ENCODE assay signal across 25 cellular contexts in genomic region chr3:10453764-10454163, GRCh38. TPM values are rescaled to one million over a fixed set of nuclear protein-coding genes. Genes with fewer than 3 reads are reported as not detected.
DNase-seq lines count a peak whose midpoint lies in the region; ATAC-seq and TF ChIP-seq lines count a peak whose summit lies in the region.
"Had no signal": no experiment of that assay in that cellular context is flagged by ENCODE, and none has a peak within 500 bp of the region (broad histone marks: within the 10 kb centered on the region; RNA-seq: fewer than 3 reads in every experiment).

No MANE protein-coding gene starts in this region.

- H3K4me1 ChIP-seq in BLaER1 = peaks cover 94% of the 10 kb centered on the region
- peaks cover 39 to 95% (median 65%) of the 10 kb centered on the region in 10 experiments for H3K4me1 ChIP-seq in BLaER1 treated with 17β-estradiol and CSF1 and Interleukin-3, amounts not matched to agents 10 nM and 100 nM
- H3K4me1 ChIP-seq: BE2C had no signal

- H3K4me1 Mint-ChIP-seq in glutamatergic neuron (ENCODE audit: low read depth, unreplicated experiment) = peaks cover 37% of the 10 kb centered on the region
- H3K4me1 Mint-ChIP-seq: CD4-positive, CD25-positive, alpha-beta regulatory T cell; CD8-positive, alpha-beta memory T cell had no signal

- no peaks in the 10 kb centered on the region for H3K36me3 Mint-ChIP-seq in glutamatergic neuron (ENCODE audit: unreplicated experiment)
- H3K36me3 Mint-ChIP-seq: CD14-positive monocyte; CD4-positive, alpha-beta memory T cell; CD4-positive, CD25-positive, alpha-beta regulatory T cell; CD8-positive, alpha-beta memory T cell had no signal

- H4K20me1 ChIP-seq in BLaER1 = no peaks in the 10 kb centered on the region
- peaks cover 0 to 25% (median 0%) of the 10 kb centered on the region in 11 experiments; a peak in 4 of 22 replicates for H4K20me1 ChIP-seq in BLaER1 treated with 17β-estradiol and CSF1 and Interleukin-3, amounts not matched to agents 10 nM and 100 nM

- H3K9me3 Mint-ChIP-seq in glutamatergic neuron (ENCODE audit: unreplicated experiment) = peaks cover 5% of the 10 kb centered on the region
- H3K9me3 Mint-ChIP-seq: CD14-positive monocyte; CD4-positive, CD25-positive, alpha-beta regulatory T cell had no signal

- peak overlapping the region; percentile 36 for H3K27ac Mint-ChIP-seq in glutamatergic neuron (ENCODE audit: unreplicated experiment)
- H3K27ac Mint-ChIP-seq: CD14-positive monocyte; CD4-positive, alpha-beta memory T cell; CD4-positive, CD25-positive, alpha-beta regulatory T cell had no signal

- H3K9ac ChIP-seq in BLaER1 = no peak overlapping the region
- H3K9ac ChIP-seq in BLaER1 treated with 17β-estradiol and CSF1 and Interleukin-3, amounts not matched to agents 10 nM and 100 nM = no peak overlapping the region

- H3K4me2 ChIP-seq in BLaER1 = peak overlapping the region; percentile 93
- H3K4me2 ChIP-seq in BLaER1 treated with 17β-estradiol and CSF1 and Interleukin-3, amounts not matched to agents 10 nM and 100 nM = peak overlapping the region in 7 of 11 experiments; percentile 79 to 95 (median 91); a peak in 12 of 22 replicates

- H3K27me3 ChIP-seq in BLaER1 = no peaks in the 10 kb centered on the region
- no peaks in the 10 kb centered on the region for H3K27me3 ChIP-seq in BLaER1 treated with 17β-estradiol and CSF1 and Interleukin-3, amounts not matched to agents 10 nM and 100 nM
- H3K27me3 ChIP-seq: BE2C had no signal

- TF ChIP-seq CTCF in glutamatergic neuron (IDR thresholded peaks at IDR 0.05; ENCODE audit: partially characterized antibody, unreplicated experiment) = no peak

- peak overlapping the region; percentile 71; the same call in 1 of the 2 replicates for H3K27ac ChIP-seq in BLaER1
- no peak overlapping the region for H3K27ac ChIP-seq in BLaER1 treated with 17β-estradiol and CSF1 and Interleukin-3, amounts not matched to agents 10 nM and 100 nM

- H3K9me3 ChIP-seq in BLaER1 = no peaks in the 10 kb centered on the region
- H3K9me3 ChIP-seq in BLaER1 treated with 17β-estradiol and CSF1 and Interleukin-3, amounts not matched to agents 10 nM and 100 nM (replicated peaks in 1 of 11) = no peaks in the 10 kb centered on the region
- H3K9me3 ChIP-seq: BE2C had no signal

- peaks cover 17% of the 10 kb centered on the region for H3K27me3 Mint-ChIP-seq in glutamatergic neuron (ENCODE audit: unreplicated experiment)

- no peak for ATAC-seq in GM18861 (IDR thresholded peaks at IDR 0.05; ENCODE audit: unreplicated experiment)
- ATAC-seq: GM12878 had no signal

- DNase-seq in glutamatergic neuron = no peak
- DNase-seq in NCI-H748 treated with DMSO at 0.1 percent for 48 hours (lab: John Stamatoyannopoulos, UW) = no peak
- no peak for DNase-seq in ureter (ENCODE audit: low spot score)
- DNase-seq: 8988T; ACHN; BE2C; C1 segment of cervical spinal cord; CD4-positive, alpha-beta memory T cell; CD4-positive, CD25-positive, alpha-beta regulatory T cell; CD8-positive, alpha-beta memory T cell; COR-L47; DMS 273 treated with DMSO at 0.1 percent for 48 hours; DMS153; DMS53; DMS79; DND-41; EL; GDM1 had no signal

- peaks cover 17% of the 10 kb centered on the region for H3K36me3 ChIP-seq in BLaER1
- peaks cover 0 to 10% (median 0%) of the 10 kb centered on the region in 11 experiments; a peak in 3 of 22 replicates for H3K36me3 ChIP-seq in BLaER1 treated with 17β-estradiol and CSF1 and Interleukin-3, amounts not matched to agents 10 nM and 100 nM
- H3K36me3 ChIP-seq: BE2C had no signal

- no peak overlapping the region for H3K4me3 Mint-ChIP-seq in glutamatergic neuron (ENCODE audit: unreplicated experiment)
- H3K4me3 Mint-ChIP-seq: CD14-positive monocyte; CD4-positive, alpha-beta memory T cell; CD4-positive, CD25-positive, alpha-beta regulatory T cell; CD8-positive, alpha-beta memory T cell had no signal

- H3K4me3 ChIP-seq in BLaER1 = no peak overlapping the region
- no peak overlapping the region for H3K4me3 ChIP-seq in BLaER1 treated with 17β-estradiol and CSF1 and Interleukin-3, amounts not matched to agents 10 nM and 100 nM
- H3K4me3 ChIP-seq: GM12878 had no signal

RNA-seq across cellular contexts. Expression of gene ATP2B2, which starts 51.6 kb away (rescaled TPM):
- total RNA-seq in glutamatergic neuron (ENCODE audit: unreplicated experiment) (31.2 TPM), ureter (not detected)
- total RNA-seq: CD4-positive, alpha-beta memory T cell; CD4-positive, CD25-positive, alpha-beta regulatory T cell; CD8-positive, alpha-beta memory T cell; Daoy; G401; GM12878 had no signal

Comparison
In these comparisons a context has a peak if more than half of its experiments do, and no peak if none do; other contexts are left out.
1. RNA of gene ATP2B2, which starts 51.6 kb away (total RNA-seq): 31.2 TPM in glutamatergic neuron (single experiment); not detected in ureter (single experiment); every median in the first group is over 10 times any median in the second.